15 cellular contexts compared by ENCODE assay signal in the genomic region with DNA sequence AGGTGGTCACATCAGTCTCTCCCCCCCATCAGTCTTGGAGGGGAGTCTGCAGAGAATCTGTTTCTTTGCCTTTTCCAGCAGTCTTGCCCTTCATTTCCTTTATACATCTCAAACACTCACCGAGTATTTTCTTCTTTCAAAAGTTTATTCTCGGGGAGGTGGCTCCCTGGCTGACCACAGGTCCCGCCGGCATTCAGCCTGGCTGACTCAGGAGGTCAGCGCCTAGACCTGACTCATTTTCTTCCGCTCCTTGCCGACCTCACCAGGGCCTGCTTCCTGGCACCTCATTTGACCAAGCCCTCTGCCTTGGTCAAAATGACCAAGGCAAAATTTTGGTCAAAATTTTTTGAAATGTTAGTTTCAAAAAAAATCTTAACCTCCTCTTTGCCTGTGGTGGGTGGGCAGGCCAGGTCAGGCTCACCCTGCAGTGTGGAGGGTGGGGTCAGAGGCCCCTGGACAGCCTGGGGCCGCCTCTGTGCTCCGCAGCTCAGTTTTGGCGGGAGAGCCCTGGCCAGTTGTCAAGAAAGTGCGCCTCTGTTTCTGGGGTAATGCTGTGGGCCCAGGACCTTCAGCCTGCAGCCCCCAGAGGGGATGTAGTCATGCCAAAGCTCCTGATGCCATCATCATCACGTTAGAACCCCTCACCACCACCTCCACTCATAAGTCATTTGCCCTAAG.
DNase-seq lines count a peak whose midpoint lies in the region; ATAC-seq, FAIRE-seq and TF ChIP-seq lines count a peak whose summit lies in the region.
"Had no signal": no experiment of that assay in that cellular context is flagged by ENCODE, and none has a peak within 500 bp of the region (broad histone marks: within the 10 kb centered on the region; RNA-seq: fewer than 3 reads in every experiment).

No MANE protein-coding gene starts in this region.

- no peaks in the 10 kb centered on the region for H3K9me1 ChIP-seq in K562 (ENCODE audit: control insufficient read depth, insufficient read depth, low read length)

- no peak overlapping the region for H3K4me3 ChIP-seq in K562
- peak overlapping the region in 1 of 2 experiments; percentile 53 for H3K4me3 ChIP-seq in mesenchymal stem cell (ENCODE audit: insufficient read depth in 1 of 2, low read depth in 1 of 2, low read length in 2 of 2)
- no peak overlapping the region for H3K4me3 ChIP-seq in mucosa of descending colon

- TF ChIP-seq CTCF in K562 (IDR thresholded peaks at IDR 0.05 in 2 of 3, conservative IDR thresholded peaks at IDR 0.05 in 1 of 3; ENCODE audit: insufficient read depth in 2 of 3, low read depth in 1 of 3, low read length in 3 of 3) (no peak), mucosa of descending colon (IDR thresholded peaks at IDR 0.05) (no peak)

- peak overlapping the region; percentile 42 for H2BK120ac ChIP-seq in mesenchymal stem cell (ENCODE audit: low read depth, low read length)

- H3K9me3 ChIP-seq in K562 (replicated peaks; ENCODE audit: control insufficient read depth, insufficient read depth, low read depth, low read length) (no peaks in the 10 kb centered on the region), mesenchymal stem cell (ENCODE audit: control insufficient read depth, low read length) (no peaks in the 10 kb centered on the region), mucosa of descending colon (no peaks in the 10 kb centered on the region)
- H3K9me3 ChIP-seq: neutrophil had no signal

- no peak for TF ChIP-seq POLR2A in K562 (conservative IDR thresholded peaks at IDR 0.05)

- 25% methylated on average over 10 of the region's 12 CpGs for WGBS in K562 (ENCODE audit: insufficient coverage, low coverage, missing lambda C conversion rate)
- 44% methylated on average over 12 of the region's 12 CpGs for WGBS in mesenchymal stem cell

- intact Hi-C loops in K562 (cut with micrococcal nuclease), result no loop called here
- intact Hi-C loops in mucosa of descending colon (cut with DNase I, micrococcal nuclease), result no loop called here

- in situ Hi-C loops in K562 (cut with MboI), result no loop called here

- H3K79me2 ChIP-seq in K562 (ENCODE audit: control insufficient read depth, insufficient read depth, low read length), result no peaks in the 10 kb centered on the region

- peak; percentile 39 for DNase-seq in AG20443 (ENCODE audit: low spot score)
- DNase-seq in M059J (ENCODE audit: low read depth), result peak; percentile 93
- peak in 2 of 4 experiments; percentile 25 to 41 for DNase-seq in K562 (ENCODE audit: extremely low read depth in 1 of 4, low spot score in 3 of 4)
- peak; percentile 81 for DNase-seq in mesenchymal stem cell
- DNase-seq in activated CD8-positive, alpha-beta memory T cell treated with anti-CD3 and anti-CD28 coated beads for 24 hours, result no peak
- DNase-seq in hippocampal formation (lab: John Stamatoyannopoulos, UW), result no peak
- DNase-seq in medulla oblongata (ENCODE audit: extremely low spot score), result no peak
- no peak for DNase-seq in mucosa of descending colon
- DNase-seq: activated CD8-positive, alpha-beta memory T cell treated with anti-CD3 and anti-CD28 coated beads, Interleukin-2, amount 10 ng/mL, durations not matched to agents 7 days and 5 days; glutamatergic neuron; MM.1S; NCI-H446 treated with DMSO at 0.1 percent for 48 hours had no signal

- peak overlapping the region; percentile 94 to 98 for H3K18ac ChIP-seq in mesenchymal stem cell (ENCODE audit: low read depth in 1 of 2, low read length in 2 of 2)

- H2BK15ac ChIP-seq in mesenchymal stem cell (ENCODE audit: low read depth, poor library complexity, severe bottlenecking), result no peak overlapping the region

- peak overlapping the region in 1 of 2 experiments; percentile 6 for H3K14ac ChIP-seq in mesenchymal stem cell (ENCODE audit: low read length in 2 of 2)

- CTCF ChIA-PET in K562 (lab: Yijun Ruan, JAX; ENCODE audit: low intra/inter-chr PET ratio), result no interaction called here

- H2AFZ ChIP-seq in K562 (ENCODE audit: low read depth, low read length) (peak overlapping the region; percentile 49; the same call in 1 of the 2 replicates), mesenchymal stem cell (ENCODE audit: low read depth, low read length) (peak overlapping the region; percentile 73)

- peaks cover 24% of the 10 kb centered on the region for H3K79me1 ChIP-seq in mesenchymal stem cell (replicated peaks; ENCODE audit: low read length, poor library complexity, severe bottlenecking)

- H3K23ac ChIP-seq in mesenchymal stem cell (ENCODE audit: low read length in 2 of 2), result no peak overlapping the region

- H3K9ac ChIP-seq in K562 (ENCODE audit: insufficient read depth in 1 of 2, low read depth in 2 of 2, low read length in 2 of 2) (peak overlapping the region; percentile 22 to 69; a peak in 1 of 4 replicates), mesenchymal stem cell (ENCODE audit: low read length) (no peak overlapping the region)

- peak overlapping the region; percentile 99 for H2AK5ac ChIP-seq in mesenchymal stem cell (ENCODE audit: low read length, severe bottlenecking)

- H3K27ac ChIP-seq in K562 (ENCODE audit: extremely low read depth, low read depth, low read length), result no peak overlapping the region
- peak overlapping the region; percentile 92 for H3K27ac ChIP-seq in mesenchymal stem cell (ENCODE audit: low read length, poor library complexity, severe bottlenecking)
- H3K27ac ChIP-seq: neutrophil had no signal

- H4K8ac ChIP-seq in mesenchymal stem cell (ENCODE audit: low read length), result peak overlapping the region; percentile 91

- H4K20me1 ChIP-seq in K562 (replicated peaks; ENCODE audit: control insufficient read depth, insufficient read depth, low read length), result no peaks in the 10 kb centered on the region; the same call in 1 of the 2 replicates

- peak; percentile 66 for ATAC-seq in K562
- no peak for ATAC-seq in mucosa of descending colon
- ATAC-seq: activated CD8-positive, alpha-beta memory T cell treated with anti-CD3 and anti-CD28 coated beads, Interleukin-2, amount 10 ng/mL, durations not matched to agents 7 days and 5 days had no signal

- no peak for FAIRE-seq in K562 (lab: Jason Lieb, UNC)
- FAIRE-seq: G401.6, TTC549 had no signal

- POLR2A ChIA-PET in K562 (lab: Yijun Ruan, JAX), result interaction anchor here (0.7 kb wide), 1 partner anchor 757 kb away, joined by 4 read pairs; no protein-coding TSS in a partner anchor

- peak overlapping the region; percentile 92 to 97 for H2BK12ac ChIP-seq in mesenchymal stem cell (ENCODE audit: low read length in 2 of 2)

- TF ChIP-seq EP300 in K562 (IDR thresholded peaks at IDR 0.05; ENCODE audit: low read length), result no peak

- H3K4ac ChIP-seq in mesenchymal stem cell (ENCODE audit: low read depth in 1 of 2, low read length in 2 of 2), result peak overlapping the region in 1 of 2 experiments; percentile 88

- no peak overlapping the region; the same call in 1 of the 2 replicates for H3K4me2 ChIP-seq in K562 (ENCODE audit: insufficient read depth, low read length)
- H3K4me2 ChIP-seq in mesenchymal stem cell (ENCODE audit: low read length, poor library complexity, severe bottlenecking), result no peak overlapping the region

- H2BK5ac ChIP-seq in mesenchymal stem cell (ENCODE audit: low read depth, low read length, poor library complexity, severe bottlenecking), result peak overlapping the region; percentile 10

- H3K27me3 ChIP-seq in K562 (ENCODE audit: control insufficient read depth in 2 of 2, insufficient read depth in 2 of 2, low read length in 2 of 2), result no peaks in the 10 kb centered on the region
- peaks cover 0 to 5% of the 10 kb centered on the region in 2 experiments for H3K27me3 ChIP-seq in mesenchymal stem cell (ENCODE audit: control insufficient read depth in 1 of 2, insufficient read depth in 1 of 2, low read length in 2 of 2)
- H3K27me3 ChIP-seq: neutrophil had no signal

- H4K91ac ChIP-seq in mesenchymal stem cell (ENCODE audit: low read length), result peak overlapping the region; percentile 90

- no peak for TF ChIP-seq RAD21 in K562 (CRISPR knock-in tag; conservative IDR thresholded peaks at IDR 0.05 in 1 of 2, IDR thresholded peaks at IDR 0.05 in 1 of 2)

- H3K36me3 ChIP-seq in K562 (ENCODE audit: control insufficient read depth, insufficient read depth, low read length), result no peaks in the 10 kb centered on the region
- H3K36me3 ChIP-seq in mesenchymal stem cell (ENCODE audit: control insufficient read depth in 1 of 2, insufficient read depth in 2 of 2, low read depth in 1 of 2, low read length in 2 of 2), result no peaks in the 10 kb centered on the region
- no peaks in the 10 kb centered on the region for H3K36me3 ChIP-seq in mucosa of descending colon (ENCODE audit: low read depth)
- H3K36me3 ChIP-seq: neutrophil had no signal

- peaks cover 3 to 9% of the 10 kb centered on the region in 2 experiments; a peak in 3 of 5 replicates for H3K4me1 ChIP-seq in K562 (replicated peaks in 1 of 2; ENCODE audit: control insufficient read depth in 2 of 2, insufficient read depth in 2 of 2, low read length in 2 of 2)
- H3K4me1 ChIP-seq in mesenchymal stem cell (ENCODE audit: control insufficient read depth, insufficient read depth, low read depth, low read length), result peaks cover 27% of the 10 kb centered on the region
- H3K4me1 ChIP-seq in mucosa of descending colon (ENCODE audit: low read depth), result no peaks in the 10 kb centered on the region

- BruUV-seq in K562 (replicated peaks; lab: Mats Ljungman, UMichigan), result no TSS peak

TF ChIP-seq in K562, 482 proteins besides CTCF, POLR2A, EP300 and RAD21 (continues in another document):
- TF ChIP-seq ZBTB26 (CRISPR knock-in tag; IDR thresholded peaks at IDR 0.05), result no peak
- TF ChIP-seq PHB (CRISPR knock-in tag; IDR thresholded peaks at IDR 0.05), result no peak
- TF ChIP-seq RFX7 (CRISPR knock-in tag; IDR thresholded peaks at IDR 0.05), result no peak
- peak; percentile 71 for TF ChIP-seq FOSL1 (tag; conservative IDR thresholded peaks at IDR 0.05)
- TF ChIP-seq ELF1 (tag; IDR thresholded peaks at IDR 0.05), result no peak
- TF ChIP-seq E2F6 (IDR thresholded peaks at IDR 0.05; ENCODE audit: borderline replicate concordance in 1 of 2, extremely low read depth in 1 of 2, insufficient read depth in 1 of 2, insufficient read length in 1 of 2, low read depth in 1 of 2, low read length in 1 of 2, poor library complexity in 1 of 2, severe bottlenecking in 1 of 2), result peak in 1 of 2 experiments; percentile 61
- TF ChIP-seq COPS2 (conservative IDR thresholded peaks at IDR 0.05), result no peak

Comparison
In these comparisons a context has a peak if more than half of its experiments do, and no peak if none do; other contexts are left out.
1. DNase-seq: peak in AG20443 (single experiment), M059J (single experiment) and mesenchymal stem cell (single experiment); none in activated CD8-positive, alpha-beta memory T cell treated with anti-CD3 and anti-CD28 coated beads for 24 hours (single experiment), hippocampal formation (0 of 2), medulla oblongata (single experiment) and mucosa of descending colon (0 of 3).